8 cellular contexts compared by ENCODE assay signal in genomic region chr19:48290341-48290922, GRCh38. TPM values are rescaled to one million over a fixed set of nuclear protein-coding genes. Genes with fewer than 3 reads are reported as not detected.
DNase-seq lines count a peak whose midpoint lies in the region; ATAC-seq and TF ChIP-seq lines count a peak whose summit lies in the region.

No MANE protein-coding gene starts in this region.

- no peaks in the 10 kb centered on the region for H3K27me3 Mint-ChIP-seq in brain

- peaks cover 16% of the 10 kb centered on the region for H3K4me1 Mint-ChIP-seq in brain

- peak overlapping the region; percentile 50 for H2AFZ ChIP-seq in ACC112 (ENCODE audit: low read length, unreplicated experiment)

- H3K79me2 ChIP-seq in ACC112 (ENCODE audit: control insufficient read depth, insufficient read depth, low read length, unreplicated experiment): no peaks in the 10 kb centered on the region

- no peak overlapping the region for H3K27ac ChIP-seq in ACC112 (ENCODE audit: low read depth, low read length)
- peak overlapping the region in 1 of 2 donors; percentile 48 for H3K27ac ChIP-seq in uterus

- peak; percentile 42 for TF ChIP-seq CTCF in HFF-Myc (IDR thresholded peaks at IDR 0.05; ENCODE audit: low read depth, low read length, missing control alignments)
- TF ChIP-seq CTCF in brain (conservative IDR thresholded peaks at IDR 0.05): no peak
- TF ChIP-seq CTCF in uterus (IDR thresholded peaks at IDR 0.05): no peak

- DNase-seq in HFF-Myc (ENCODE audit: extremely low read depth, low read depth) (no peak), kidney tubule cell (ENCODE audit: low spot score) (peak; percentile 53), uterus (peak; percentile 28 to 61), NCI-H510A treated with DMSO at 0.1 percent for 48 hours (lab: John Stamatoyannopoulos, UW) (no peak)

- H3K4me3 Mint-ChIP-seq in brain: peak overlapping the region; percentile 87 to 90 (median 88)

- no peak for ATAC-seq in GM18907 (IDR thresholded peaks at IDR 0.05; ENCODE audit: unreplicated experiment)
- no peak for ATAC-seq in GM21619 (IDR thresholded peaks at IDR 0.05; ENCODE audit: unreplicated experiment)

- H3K27me3 ChIP-seq in ACC112 (ENCODE audit: insufficient read depth, low read length) (no peaks in the 10 kb centered on the region), uterus (no peaks in the 10 kb centered on the region)

- peak overlapping the region; percentile 71 for H3K4me3 ChIP-seq in ACC112 (ENCODE audit: low read depth, low read length)
- H3K4me3 ChIP-seq in HFF-Myc (replicated peaks; ENCODE audit: low read depth, low read length): peak overlapping the region; percentile 48
- peak overlapping the region; percentile 17 to 31 for H3K4me3 ChIP-seq in uterus

- no peaks in the 10 kb centered on the region for H3K9me3 ChIP-seq in uterus

- H3K36me3 Mint-ChIP-seq in brain: peaks cover 29% of the 10 kb centered on the region

- no peak for TF ChIP-seq POLR2A in uterus (IDR thresholded peaks at IDR 0.05)

- intact Hi-C loops in uterus (cut with DNase I; ENCODE audit: low total_unique reads): no loop called here

- H3K9me3 Mint-ChIP-seq in brain: peaks cover 0 to 14% (median 10%) of the 10 kb centered on the region in 5 experiments

- H3K4me1 ChIP-seq in ACC112 (ENCODE audit: control insufficient read depth, insufficient read depth, low read length, unreplicated experiment) (no peaks in the 10 kb centered on the region), uterus (no peaks in the 10 kb centered on the region)

- H3K36me3 ChIP-seq in ACC112 (ENCODE audit: insufficient read depth, low read length) (0 out of 2 replicates have a peak, but pooled peaks cover 2% of the 10 kb centered on the region), uterus (no peaks in the 10 kb centered on the region)

- peak overlapping the region in 4 of 5 experiments; percentile 69 to 87 (median 82) for H3K27ac Mint-ChIP-seq in brain

RNA-seq across cellular contexts. Expression of gene ZNF114, which starts 20.6 kb away (rescaled TPM):
- polyA plus RNA-seq in brain (ENCODE audit: insufficient read depth, low read depth, low replicate concordance): 1.9 TPM
- 10 to 100 TPM in 1 of 4 donors, 1 to 10 TPM in 1, under 1 TPM in 1, not detected in 1; under 0.01 to 15.3 (median 2.0) TPM for total RNA-seq in uterus

RNA-seq across cellular contexts. Expression of gene CARD8, which starts 34.7 kb away (rescaled TPM):
- polyA plus RNA-seq in brain (ENCODE audit: insufficient read depth, low read depth, low replicate concordance): 12.9 TPM
- total RNA-seq in uterus: 10 to 100 TPM; 18.8 to 80.2 (median 53.0) TPM

RNA-seq across cellular contexts. Expression of gene EMP3, which starts 34.9 kb away (rescaled TPM):
- 24.9 TPM for polyA plus RNA-seq in brain (ENCODE audit: insufficient read depth, low read depth, low replicate concordance)
- total RNA-seq in uterus: 100 to 1,000 TPM in 1 of 4 donors, 10 to 100 TPM in 3; 23.8 to 147 (median 45.2) TPM

Comparison
In these comparisons a context has a peak if more than half of its experiments do, and no peak if none do; other contexts are left out.
1. DNase-seq: peak in kidney tubule cell (single experiment) and uterus (2 of 2); none in HFF-Myc (single experiment) and NCI-H510A treated with DMSO at 0.1 percent for 48 hours (single experiment).
2. Peak in every context shown above with its lines, with median percentiles within 50 percentile points of each other: H3K4me3 ChIP-seq.